In genomic region chr14:99064262-99064954, GRCh38 we compare ENCODE assay signal across 19 cellular contexts.
DNase-seq lines count a peak whose midpoint lies in the region; ATAC-seq, FAIRE-seq and TF ChIP-seq lines count a peak whose summit lies in the region.
"Had no signal": no experiment of that assay in that cellular context is flagged by ENCODE, and none has a peak within 500 bp of the region (broad histone marks: within the 10 kb centered on the region; RNA-seq: fewer than 3 reads in every experiment).

No MANE protein-coding gene starts in this region.

- DNase-seq in HT-29 (ENCODE audit: low spot score) (peak; percentile 25), body of pancreas (no peak), keratinocyte (ENCODE audit: low read depth, low spot score) (peak; percentile 54), small intestine (peak; percentile 70), NCI-H1092 (lab: John Stamatoyannopoulos, UW) (no peak), NCI-H446 (lab: John Stamatoyannopoulos, UW) (no peak)
- DNase-seq: activated B cell treated with CpG ODN at 0.5 μM for 24 hours, GOT3, NCI-H1417, NCI-H69, posterior cingulate gyrus, transverse colon had no signal

- peaks cover 5% of the 10 kb centered on the region for H3K4me1 ChIP-seq in body of pancreas
- H3K4me1 ChIP-seq in keratinocyte (ENCODE audit: control insufficient read depth, extremely low read depth, insufficient read depth, low read length) = peaks cover 30% of the 10 kb centered on the region
- H3K4me1 ChIP-seq in small intestine (ENCODE audit: control insufficient read depth in 2 of 2, insufficient read depth in 1 of 2, low read depth in 1 of 2, low read length in 1 of 2) = peaks cover 0 to 3% of the 10 kb centered on the region in 2 donors
- H3K4me1 ChIP-seq: BLaER1, esophagus muscularis mucosa, SJSA1, transverse colon had no signal

- FAIRE-seq in keratinocyte (lab: Jason Lieb, UNC) (peak; percentile 86), small intestine (lab: Jason Lieb, UNC) (no peak)
- FAIRE-seq: G401.6, HTR-8/SVneo had no signal

- dilution Hi-C loops in keratinocyte (cut with MboI; ENCODE audit: extremely low pct_ligation_motif_present, low sequenced_read_pairs) = no loop called here

- no peaks in the 10 kb centered on the region for H3K9me1 ChIP-seq in keratinocyte (ENCODE audit: control insufficient read depth, extremely low read depth, insufficient read depth, low read length)

- H3K4me2 ChIP-seq in keratinocyte (ENCODE audit: control insufficient read depth, extremely low read depth, insufficient read depth, low read depth, low read length) = peak overlapping the region; percentile 69
- H3K4me2 ChIP-seq: BLaER1 had no signal

- no peaks in the 10 kb centered on the region for H3K79me2 ChIP-seq in keratinocyte (ENCODE audit: control insufficient read depth, insufficient read depth, low read length)

- intact Hi-C loops in body of pancreas (cut with DNase I) = no loop called here

- H3K27ac ChIP-seq in body of pancreas = peak overlapping the region; percentile 26 to 68 (median 42)
- H3K27ac ChIP-seq in keratinocyte (ENCODE audit: control insufficient read depth, insufficient read depth, low read length) = peak overlapping the region; percentile 76
- H3K27ac ChIP-seq in small intestine (ENCODE audit: low read depth in 1 of 2, low read length in 1 of 2) = no peak overlapping the region
- H3K27ac ChIP-seq: BLaER1, cardiac muscle cell, esophagus muscularis mucosa, SJSA1, transverse colon had no signal

- H3K9ac ChIP-seq in keratinocyte (ENCODE audit: control insufficient read depth, extremely low read depth, insufficient read depth, low read length) = peak overlapping the region; percentile 65
- H3K9ac ChIP-seq: BLaER1 had no signal

- no peaks in the 10 kb centered on the region for H4K20me1 ChIP-seq in keratinocyte (ENCODE audit: control insufficient read depth, extremely low read depth, insufficient read depth, low read length)
- H4K20me1 ChIP-seq: BLaER1 had no signal

- no peaks in the 10 kb centered on the region for H3K27me3 ChIP-seq in body of pancreas
- no peaks in the 10 kb centered on the region for H3K27me3 ChIP-seq in keratinocyte (ENCODE audit: control insufficient read depth, extremely low read depth, insufficient read depth, low read length)
- no peaks in the 10 kb centered on the region for H3K27me3 ChIP-seq in small intestine (ENCODE audit: control insufficient read depth in 2 of 2, insufficient read depth in 2 of 2, low read length in 2 of 2)
- H3K27me3 ChIP-seq: BLaER1, cardiac muscle cell, SJSA1, transverse colon had no signal

- ATAC-seq in body of pancreas (no peak), GM21367 (IDR thresholded peaks at IDR 0.05; ENCODE audit: unreplicated experiment) (no peak)

- H2AFZ ChIP-seq in keratinocyte (ENCODE audit: control insufficient read depth, low read length) = peak overlapping the region; percentile 79

- H3K9me3 ChIP-seq in body of pancreas = no peaks in the 10 kb centered on the region
- no peaks in the 10 kb centered on the region for H3K9me3 ChIP-seq in keratinocyte (ENCODE audit: control insufficient read depth, low read depth, low read length)
- H3K9me3 ChIP-seq in small intestine (ENCODE audit: control insufficient read depth, low read depth) = no peaks in the 10 kb centered on the region
- H3K9me3 ChIP-seq: BLaER1, esophagus muscularis mucosa, SJSA1, transverse colon had no signal

- TF ChIP-seq CTCF in body of pancreas (IDR thresholded peaks at IDR 0.05) (no peak), keratinocyte (optimal IDR thresholded peaks at IDR 0.05 in 1 of 3, IDR thresholded peaks at IDR 0.05 in 1 of 3, conservative IDR thresholded peaks at IDR 0.05 in 1 of 3; ENCODE audit: extremely low read depth in 1 of 3, insufficient read depth in 2 of 3, low read length in 3 of 3) (no peak)

- WGBS in body of pancreas, 2 donors = 47 to 48% methylated on average over 9 of the region's 9 CpGs
- WGBS in small intestine, 3 donors = 18 to 57% (median 39%) methylated on average over 9 of the region's 9 CpGs

- no peak for TF ChIP-seq POLR2A in body of pancreas (IDR thresholded peaks at IDR 0.05)

- H3K4me3 ChIP-seq in body of pancreas = no peak overlapping the region
- H3K4me3 ChIP-seq in keratinocyte (ENCODE audit: control insufficient read depth in 2 of 3, extremely low read depth in 1 of 3, insufficient read depth in 2 of 3, low read depth in 1 of 3, low read length in 3 of 3) = peak overlapping the region in 1 of 3 experiments; percentile 28
- no peak overlapping the region for H3K4me3 ChIP-seq in small intestine (ENCODE audit: low read depth in 1 of 2, low read length in 2 of 2)
- H3K4me3 ChIP-seq: BLaER1, cardiac muscle cell, esophagus muscularis mucosa, SJSA1, transverse colon had no signal

- no peaks in the 10 kb centered on the region for H3K36me3 ChIP-seq in body of pancreas (replicated peaks in 1 of 2; ENCODE audit: insufficient read depth in 1 of 2, low read depth in 2 of 2)
- no peaks in the 10 kb centered on the region for H3K36me3 ChIP-seq in keratinocyte (ENCODE audit: control insufficient read depth in 2 of 2, extremely low read depth in 1 of 2, insufficient read depth in 2 of 2, low read length in 2 of 2)
- H3K36me3 ChIP-seq in small intestine (ENCODE audit: control insufficient read depth in 2 of 2, insufficient read depth in 2 of 2, low read length in 2 of 2) = no peaks in the 10 kb centered on the region
- H3K36me3 ChIP-seq: BLaER1, cardiac muscle cell, esophagus muscularis mucosa, SJSA1, transverse colon had no signal

Comparison
In these comparisons a context has a peak if more than half of its experiments do, and no peak if none do; other contexts are left out.
1. DNase-seq: peak in HT-29 (single experiment), keratinocyte (single experiment) and small intestine (single experiment); none in body of pancreas (0 of 4), NCI-H1092 (single experiment) and NCI-H446 (0 of 2).
2. H3K27ac ChIP-seq: peak in body of pancreas (4 of 4) and keratinocyte (single experiment); none in small intestine (0 of 2).